Comparison of ENCODE assay signal across 20 cellular contexts in genomic region chr5:24789631-24790354, GRCh38.
"Had no signal": no experiment of that assay in that cellular context is flagged by ENCODE, and none has a peak within 500 bp of the region (broad histone marks: within the 10 kb centered on the region; RNA-seq: fewer than 3 reads in every experiment).

No MANE protein-coding gene starts in this region.

- H3K27ac ChIP-seq: left lung, thyroid gland, WERI-Rb-1 had no signal

- ATAC-seq: activated CD8-positive, alpha-beta T cell treated with anti-CD3 and anti-CD28 coated beads for 36 hours; activated naive CD4-positive, alpha-beta T cell treated with anti-CD3 and anti-CD28 coated beads, Interleukin-2, amount 50 U/mL, for 72 hours; activated T-cell treated with anti-CD3 and anti-CD28 coated beads, Interleukin-2, amount 50 U/mL, for 72 hours; left lung; natural killer cell treated with Interleukin-12 subunit alpha and Interleukin-12 subunit beta and Interleukin-15 and Interleukin-18, amount 100 ng/mL, for 72 hours; stimulated activated memory B cell treated with anti-CD40 and anti-IgM and Interleukin-4, amounts not matched to agents 10 μg/mL and 1 μg/mL and 100 μg/mL, for 72 hours; T-helper 17 cell had no signal

- H3K4me3 Mint-ChIP-seq: activated CD8-positive, alpha-beta T cell treated with anti-CD3 and anti-CD28 coated beads for 36 hours; activated T-cell treated with anti-CD3 and anti-CD28 coated beads, Interleukin-2, amount 50 U/mL, for 72 hours; dendritic cell treated with granulocyte-macrophage colony-stimulating factor and Interleukin-4, amounts not matched to agents 40 ng/mL and 50 ng/mL, for 4 days; natural killer cell treated with Interleukin-12 subunit alpha and Interleukin-12 subunit beta and Interleukin-15 and Interleukin-18, amount 100 ng/mL, for 72 hours; stimulated activated memory B cell treated with anti-CD40 and anti-IgM and Interleukin-4, amounts not matched to agents 10 μg/mL and 1 μg/mL and 100 μg/mL, for 72 hours; T-helper 17 cell had no signal

- H3K27me3 ChIP-seq: left lung, thyroid gland had no signal

- H3K27ac Mint-ChIP-seq: activated CD8-positive, alpha-beta T cell treated with anti-CD3 and anti-CD28 coated beads for 36 hours; activated naive CD4-positive, alpha-beta T cell treated with anti-CD3 and anti-CD28 coated beads, Interleukin-2, amount 50 U/mL, for 72 hours; activated T-cell treated with anti-CD3 and anti-CD28 coated beads, Interleukin-2, amount 50 U/mL, for 72 hours; dendritic cell treated with granulocyte-macrophage colony-stimulating factor and Interleukin-4, amounts not matched to agents 40 ng/mL and 50 ng/mL, for 4 days; natural killer cell treated with Interleukin-12 subunit alpha and Interleukin-12 subunit beta and Interleukin-15 and Interleukin-18, amount 100 ng/mL, for 72 hours; stimulated activated memory B cell treated with anti-CD40 and anti-IgM and Interleukin-4, amounts not matched to agents 10 μg/mL and 1 μg/mL and 100 μg/mL, for 72 hours; T-helper 17 cell had no signal

- H3K4me3 ChIP-seq: left lung, thyroid gland had no signal

- FAIRE-seq: urothelium cell line had no signal

- H3K36me3 ChIP-seq: left lung, thyroid gland, WERI-Rb-1 had no signal

- H3K27me3 Mint-ChIP-seq: activated CD8-positive, alpha-beta T cell treated with anti-CD3 and anti-CD28 coated beads for 36 hours; dendritic cell treated with granulocyte-macrophage colony-stimulating factor and Interleukin-4, amounts not matched to agents 40 ng/mL and 50 ng/mL, for 4 days; natural killer cell treated with Interleukin-12 subunit alpha and Interleukin-12 subunit beta and Interleukin-15 and Interleukin-18, amount 100 ng/mL, for 72 hours; stimulated activated memory B cell treated with anti-CD40 and anti-IgM and Interleukin-4, amounts not matched to agents 10 μg/mL and 1 μg/mL and 100 μg/mL, for 72 hours; T-helper 17 cell had no signal

- DNase-seq: activated CD4-positive, alpha-beta T cell treated with anti-CD3 and anti-CD28 coated beads for 48 hours; activated CD8-positive, alpha-beta T cell treated with anti-CD3 and anti-CD28 coated beads for 36 hours; activated gamma-delta T cell; activated T-cell treated with anti-CD3 and anti-CD28 coated beads, Interleukin-2, amount 50 U/mL, for 72 hours; amniotic stem cell; cerebellar nuclear complex; effector memory CD4-positive, alpha-beta T cell; islet precursor cell; left lung; nucleus accumbens; posterior cingulate gyrus; stimulated activated CD4-positive, alpha-beta T cell treated with anti-CD3 and anti-CD28 coated beads, Interleukin-2, amount 100 ng/mL, for 48 hours; T-helper 17 cell; thyroid gland; WERI-Rb-1 had no signal

- H3K4me1 Mint-ChIP-seq: stimulated activated memory B cell treated with anti-CD40 and anti-IgM and Interleukin-4, amounts not matched to agents 10 μg/mL and 1 μg/mL and 100 μg/mL, for 72 hours; T-helper 17 cell had no signal

- H3K36me3 Mint-ChIP-seq: stimulated activated memory B cell treated with anti-CD40 and anti-IgM and Interleukin-4, amounts not matched to agents 10 μg/mL and 1 μg/mL and 100 μg/mL, for 72 hours had no signal

- H3K4me1 ChIP-seq: left lung, thyroid gland had no signal

- H3K9me3 ChIP-seq: left lung, thyroid gland had no signal
